Comparison of ENCODE assay signal across 2 cellular contexts in genomic region chr6:128509709-128510108, GRCh38.
TF ChIP-seq lines count a peak whose summit lies in the region.

No MANE protein-coding gene starts in this region.

TF ChIP-seq in SK-N-SH, 30 proteins besides CTCF, POLR2A, EP300 and RAD21 (continued from another document):
- TF ChIP-seq, protein P1, sequence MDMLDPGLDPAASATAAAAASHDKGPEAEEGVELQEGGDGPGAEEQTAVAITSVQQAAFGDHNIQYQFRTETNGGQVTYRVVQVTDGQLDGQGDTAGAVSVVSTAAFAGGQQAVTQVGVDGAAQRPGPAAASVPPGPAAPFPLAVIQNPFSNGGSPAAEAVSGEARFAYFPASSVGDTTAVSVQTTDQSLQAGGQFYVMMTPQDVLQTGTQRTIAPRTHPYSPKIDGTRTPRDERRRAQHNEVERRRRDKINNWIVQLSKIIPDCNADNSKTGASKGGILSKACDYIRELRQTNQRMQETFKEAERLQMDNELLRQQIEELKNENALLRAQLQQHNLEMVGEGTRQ (IDR thresholded peaks at IDR 0.05; ENCODE audit: borderline replicate concordance, low read depth, low read length): no peak
- TF ChIP-seq TCF12 (IDR thresholded peaks at IDR 0.05): peak; percentile 67

TF ChIP-seq in SK-N-SH treated with all-trans-retinoic acid at 6 μM for 48 hours, 23 proteins besides CTCF, POLR2A, EP300 and RAD21 (continued from another document):
- TF ChIP-seq POU6F1 (CRISPR knock-in tag; IDR thresholded peaks at IDR 0.05; ENCODE audit: borderline replicate concordance, low read depth): no peak
